8 cellular contexts compared by ENCODE assay signal in the genomic region with DNA sequence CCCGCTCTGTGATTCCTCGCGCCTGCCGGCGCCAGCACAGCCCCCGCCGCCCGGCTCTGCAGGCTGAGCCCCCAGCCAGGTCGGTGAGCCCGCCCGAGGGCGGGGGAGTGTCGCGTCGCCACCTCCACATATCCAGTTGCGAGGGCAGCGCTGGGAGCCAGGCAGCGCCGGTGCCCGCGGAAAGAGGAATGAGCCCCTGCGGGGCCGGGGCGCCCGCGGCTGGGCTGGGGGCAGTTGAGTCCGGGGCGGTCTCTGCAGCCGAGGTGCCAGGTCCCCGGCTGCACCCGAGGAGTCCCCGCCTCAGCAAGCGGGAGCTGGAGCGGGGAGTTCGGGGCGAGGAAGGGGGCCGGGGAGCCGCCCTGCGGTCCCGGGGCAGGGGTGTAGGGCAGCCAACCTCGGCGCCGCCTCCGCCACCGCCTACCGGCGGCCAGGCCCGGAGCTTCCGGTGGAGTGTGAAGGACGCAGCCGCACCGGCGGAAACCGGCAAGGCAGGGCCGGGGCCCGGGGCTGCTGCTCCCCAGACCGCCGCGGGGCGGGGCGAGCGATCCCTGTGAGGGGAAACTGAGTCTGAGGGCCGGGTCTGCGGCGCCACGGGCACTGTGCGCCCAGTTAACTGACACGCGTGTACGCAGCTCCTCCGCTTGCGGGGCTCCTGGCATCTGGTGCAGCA. TPM values are rescaled to one million over a fixed set of nuclear protein-coding genes. Genes with fewer than 3 reads are reported as not detected.
DNase-seq lines count a peak whose midpoint lies in the region; ATAC-seq and TF ChIP-seq lines count a peak whose summit lies in the region.

No MANE protein-coding gene starts in this region.

- CTCF ChIA-PET in activated CD8-positive, alpha-beta T cell treated with anti-CD3 and anti-CD28 coated beads, Interleukin-2, amount 10 ng/mL, durations not matched to agents 7 days and 5 days (lab: Charles Lee), result interaction anchor here (1.3 to 1.8 kb wide), 4 partner anchors 9 to 52 kb away, joined by 3 to 22 read pairs (median 4); no protein-coding TSS in a partner anchor

- peak overlapping the region; percentile 90 for H3K4me3 Mint-ChIP-seq in activated CD8-positive, alpha-beta T cell treated with anti-CD3 and anti-CD28 coated beads, Interleukin-2, amount 10 ng/mL, durations not matched to agents 7 days and 5 days
- peak overlapping the region; percentile 94 for H3K4me3 Mint-ChIP-seq in stimulated activated memory B cell treated with anti-CD40 and anti-IgM and Interleukin-4, amounts not matched to agents 10 μg/mL and 1 μg/mL and 100 μg/mL, for 72 hours

- H3K36me3 Mint-ChIP-seq in activated CD8-positive, alpha-beta T cell treated with anti-CD3 and anti-CD28 coated beads, Interleukin-2, amount 10 ng/mL, durations not matched to agents 7 days and 5 days (ENCODE audit: low read depth), result peaks cover 40% of the 10 kb centered on the region
- H3K36me3 Mint-ChIP-seq in stimulated activated memory B cell treated with anti-CD40 and anti-IgM and Interleukin-4, amounts not matched to agents 10 μg/mL and 1 μg/mL and 100 μg/mL, for 72 hours, result peaks cover 21% of the 10 kb centered on the region

- H3K27ac Mint-ChIP-seq in activated CD8-positive, alpha-beta T cell treated with anti-CD3 and anti-CD28 coated beads, Interleukin-2, amount 10 ng/mL, durations not matched to agents 7 days and 5 days, result peak overlapping the region; percentile 95
- H3K27ac Mint-ChIP-seq in stimulated activated memory B cell treated with anti-CD40 and anti-IgM and Interleukin-4, amounts not matched to agents 10 μg/mL and 1 μg/mL and 100 μg/mL, for 72 hours, result peak overlapping the region; percentile 98

- peak overlapping the region; percentile 87 for H3K9ac ChIP-seq in endocrine pancreas (ENCODE audit: control insufficient read depth, insufficient read depth, low read length)

- POLR2A ChIA-PET in activated CD8-positive, alpha-beta T cell treated with anti-CD3 and anti-CD28 coated beads, Interleukin-2, amount 10 ng/mL, durations not matched to agents 7 days and 5 days (lab: Charles Lee), result interaction anchor here (0.5 to 15.6 kb wide), 14 partner anchors 5 to 192 kb away, joined by 3 to 344 read pairs (median 10); a partner anchor contains a TSS

- H3K27me3 Mint-ChIP-seq in activated CD8-positive, alpha-beta T cell treated with anti-CD3 and anti-CD28 coated beads, Interleukin-2, amount 10 ng/mL, durations not matched to agents 7 days and 5 days (ENCODE audit: low read depth), result no peaks in the 10 kb centered on the region
- no peaks in the 10 kb centered on the region for H3K27me3 Mint-ChIP-seq in stimulated activated memory B cell treated with anti-CD40 and anti-IgM and Interleukin-4, amounts not matched to agents 10 μg/mL and 1 μg/mL and 100 μg/mL, for 72 hours

- H3K27me3 ChIP-seq in endocrine pancreas (ENCODE audit: control insufficient read depth, insufficient read depth, low read length), result no peaks in the 10 kb centered on the region

- peaks cover 85% of the 10 kb centered on the region for H3K4me1 Mint-ChIP-seq in activated CD8-positive, alpha-beta T cell treated with anti-CD3 and anti-CD28 coated beads, Interleukin-2, amount 10 ng/mL, durations not matched to agents 7 days and 5 days (ENCODE audit: low read depth)
- H3K4me1 Mint-ChIP-seq in stimulated activated memory B cell treated with anti-CD40 and anti-IgM and Interleukin-4, amounts not matched to agents 10 μg/mL and 1 μg/mL and 100 μg/mL, for 72 hours, result peaks cover 92% of the 10 kb centered on the region

- DNase-seq in HCEC 1CT, result peak; percentile 60
- peak; percentile 34 for DNase-seq in NCI-H2029 (lab: John Stamatoyannopoulos, UW)
- DNase-seq in activated CD8-positive, alpha-beta T cell treated with anti-CD3 and anti-CD28 coated beads, Interleukin-2, amount 10 ng/mL, durations not matched to agents 7 days and 5 days, result peak; percentile 81
- peak; percentile 95 for DNase-seq in mesenteric fat pad (ENCODE audit: low spot score)
- DNase-seq in NCI-H1048 (lab: John Stamatoyannopoulos, UW), result no peak

- H3K4me3 ChIP-seq in endocrine pancreas (ENCODE audit: control insufficient read depth, insufficient read depth, low read length), result no peak overlapping the region

- H3K4me1 ChIP-seq in endocrine pancreas (ENCODE audit: control insufficient read depth, insufficient read depth, low read length), result no peaks in the 10 kb centered on the region

- no peaks in the 10 kb centered on the region for H3K9me3 Mint-ChIP-seq in activated CD8-positive, alpha-beta T cell treated with anti-CD3 and anti-CD28 coated beads, Interleukin-2, amount 10 ng/mL, durations not matched to agents 7 days and 5 days (ENCODE audit: insufficient read depth)
- no peaks in the 10 kb centered on the region for H3K9me3 Mint-ChIP-seq in stimulated activated memory B cell treated with anti-CD40 and anti-IgM and Interleukin-4, amounts not matched to agents 10 μg/mL and 1 μg/mL and 100 μg/mL, for 72 hours

- no peaks in the 10 kb centered on the region for H3K36me3 ChIP-seq in endocrine pancreas (ENCODE audit: control insufficient read depth, insufficient read depth, low read length)

- ATAC-seq in activated CD8-positive, alpha-beta T cell treated with anti-CD3 and anti-CD28 coated beads, Interleukin-2, amount 10 ng/mL, durations not matched to agents 7 days and 5 days, result peak; percentile 50
- ATAC-seq in stimulated activated memory B cell treated with anti-CD40 and anti-IgM and Interleukin-4, amounts not matched to agents 10 μg/mL and 1 μg/mL and 100 μg/mL, for 72 hours, result peak; percentile 58

- H3K9me3 ChIP-seq in endocrine pancreas (ENCODE audit: control insufficient read depth, low read length), result no peaks in the 10 kb centered on the region

- TF ChIP-seq POLR2A in GM10847 (IDR thresholded peaks at IDR 0.05; ENCODE audit: extremely low read depth, insufficient read length), result peak; percentile 41

RNA-seq across cellular contexts. Expression of a gene that starts 2.3 kb away (rescaled TPM):
- total RNA-seq in activated CD8-positive, alpha-beta T cell treated with anti-CD3 and anti-CD28 coated beads, Interleukin-2, amount 10 ng/mL, durations not matched to agents 7 days and 5 days, result 10 to 100 TPM; 51.6 to 52.9 TPM
- total RNA-seq in mesenteric fat pad, result 1.6 TPM

RNA-seq across cellular contexts. Expression of a gene that starts 51.9 kb away (rescaled TPM):
- 100 to 1,000 TPM; 273 to 290 TPM for total RNA-seq in activated CD8-positive, alpha-beta T cell treated with anti-CD3 and anti-CD28 coated beads, Interleukin-2, amount 10 ng/mL, durations not matched to agents 7 days and 5 days
- total RNA-seq in mesenteric fat pad, result 13.7 TPM

Comparison
In these comparisons a context has a peak if more than half of its experiments do, and no peak if none do; other contexts are left out.
1. RNA of a gene that starts 2.3 kb away (total RNA-seq): 51.6 to 52.9 TPM in activated CD8-positive, alpha-beta T cell treated with anti-CD3 and anti-CD28 coated beads, Interleukin-2, amount 10 ng/mL, durations not matched to agents 7 days and 5 days; 1.6 TPM in mesenteric fat pad (single experiment); every median in the first group is over 10 times any median in the second.
2. RNA of a gene that starts 51.9 kb away (total RNA-seq): 273 to 290 TPM in activated CD8-positive, alpha-beta T cell treated with anti-CD3 and anti-CD28 coated beads, Interleukin-2, amount 10 ng/mL, durations not matched to agents 7 days and 5 days; 13.7 TPM in mesenteric fat pad (single experiment); every median in the first group is over 10 times any median in the second.